1 cellular context compared by ENCODE assay signal in the genomic region with DNA sequence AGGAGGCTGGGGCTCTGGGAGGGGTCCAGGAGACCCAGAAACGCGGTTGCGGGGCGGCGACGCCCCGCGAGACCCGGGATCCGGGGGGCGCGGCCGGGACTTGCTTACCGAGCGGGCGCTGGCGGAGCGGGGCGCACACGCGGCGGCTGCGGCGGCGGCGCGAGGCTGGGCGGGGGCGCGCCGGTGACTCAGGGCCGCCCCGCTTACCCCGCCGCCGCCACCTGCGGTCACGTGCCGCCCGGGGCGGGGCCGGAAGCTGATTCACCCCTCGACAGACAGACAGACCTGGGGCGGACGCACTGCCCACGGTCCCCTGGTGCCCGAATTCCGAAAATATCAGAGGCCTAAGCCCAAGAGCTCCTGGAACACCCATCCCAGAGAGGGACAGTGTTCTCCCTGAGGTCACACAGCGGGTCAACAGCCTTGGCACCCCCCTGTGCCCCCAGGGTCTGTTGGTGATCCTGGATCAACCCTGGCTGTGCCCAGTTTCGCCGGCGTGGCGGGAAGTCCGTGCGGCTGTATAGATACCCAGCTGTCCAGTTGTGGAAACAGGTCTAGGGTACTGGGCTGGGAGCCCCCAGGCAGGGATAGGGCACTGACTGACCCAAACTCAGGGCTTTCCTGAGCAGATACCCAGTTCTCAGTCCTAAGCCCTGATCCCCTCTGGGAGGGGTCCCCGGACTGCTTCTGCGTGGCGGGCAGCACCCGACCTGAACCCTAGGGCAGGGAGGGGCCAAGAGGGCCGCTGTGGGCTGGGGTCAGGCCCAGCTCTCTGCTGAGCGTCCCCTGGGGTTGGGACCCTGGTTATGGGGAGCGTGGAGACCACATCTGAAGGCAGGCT.
TF ChIP-seq lines count a peak whose summit lies in the region.

A gene with protein sequence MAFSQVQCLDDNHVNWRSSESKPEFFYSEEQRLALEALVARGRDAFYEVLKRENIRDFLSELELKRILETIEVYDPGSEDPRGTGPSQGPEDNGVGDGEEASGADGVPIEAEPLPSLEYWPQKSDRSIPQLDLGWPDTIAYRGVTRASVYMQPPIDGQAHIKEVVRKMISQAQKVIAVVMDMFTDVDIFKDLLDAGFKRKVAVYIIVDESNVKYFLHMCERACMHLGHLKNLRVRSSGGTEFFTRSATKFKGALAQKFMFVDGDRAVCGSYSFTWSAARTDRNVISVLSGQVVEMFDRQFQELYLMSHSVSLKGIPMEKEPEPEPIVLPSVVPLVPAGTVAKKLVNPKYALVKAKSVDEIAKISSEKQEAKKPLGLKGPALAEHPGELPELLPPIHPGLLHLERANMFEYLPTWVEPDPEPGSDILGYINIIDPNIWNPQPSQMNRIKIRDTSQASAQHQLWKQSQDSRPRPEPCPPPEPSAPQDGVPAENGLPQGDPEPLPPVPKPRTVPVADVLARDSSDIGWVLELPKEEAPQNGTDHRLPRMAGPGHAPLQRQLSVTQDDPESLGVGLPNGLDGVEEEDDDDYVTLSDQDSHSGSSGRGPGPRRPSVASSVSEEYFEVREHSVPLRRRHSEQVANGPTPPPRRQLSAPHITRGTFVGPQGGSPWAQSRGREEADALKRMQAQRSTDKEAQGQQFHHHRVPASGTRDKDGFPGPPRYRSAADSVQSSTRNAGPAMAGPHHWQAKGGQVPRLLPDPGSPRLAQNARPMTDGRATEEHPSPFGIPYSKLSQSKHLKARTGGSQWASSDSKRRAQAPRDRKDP (minus strand): TSS at position 164 of the 841 bp plus-strand sequence. CDS start 723 bp downstream, outside the sequence.

TF ChIP-seq in HepG2, 621 proteins besides CTCF, POLR2A, EP300 and RAD21 (continued from another document and continues in another):
- TF ChIP-seq MED8 (CRISPR knock-in tag; IDR thresholded peaks at IDR 0.05; ENCODE audit: insufficient replicate concordance) (peak; percentile 68), ZNF550 (CRISPR knock-in tag; IDR thresholded peaks at IDR 0.05; ENCODE audit: borderline replicate concordance) (no peak), RFX5 (IDR thresholded peaks at IDR 0.05; ENCODE audit: low read depth, low read length) (no peak), ATF1 (CRISPR knock-in tag; IDR thresholded peaks at IDR 0.05) (no peak), TOPORS (CRISPR knock-in tag; IDR thresholded peaks at IDR 0.05) (no peak), PHF8 (CRISPR knock-in tag; IDR thresholded peaks at IDR 0.05) (peak; percentile 66), MAFK (conservative IDR thresholded peaks at IDR 0.05 in 1 of 2, IDR thresholded peaks at IDR 0.05 in 1 of 2; ENCODE audit: low read length in 2 of 2) (no peak), KLF6 (CRISPR knock-in tag; IDR thresholded peaks at IDR 0.05) (peak; percentile 65; the same call in 1 of the 2 replicates), PCBP1 (IDR thresholded peaks at IDR 0.05; ENCODE audit: borderline replicate concordance, low read depth, low read length) (no peak; the same call in 1 of the 2 replicates), POLR2AphosphoS5 (IDR thresholded peaks at IDR 0.05; ENCODE audit: low read depth, low read length) (peak; percentile 70), ARNT (IDR thresholded peaks at IDR 0.05) (no peak), ZNF232 (CRISPR knock-in tag; IDR thresholded peaks at IDR 0.05; ENCODE audit: borderline replicate concordance) (no peak), ZNF24 (IDR thresholded peaks at IDR 0.05) (no peak), ZSCAN29 (CRISPR knock-in tag; conservative IDR thresholded peaks at IDR 0.05) (no peak; the same call in 1 of the 2 replicates), TMF1 (CRISPR knock-in tag; IDR thresholded peaks at IDR 0.05; ENCODE audit: low read depth) (no peak), ZNF274 (CRISPR knock-in tag; IDR thresholded peaks at IDR 0.05) (no peak), JUND (CRISPR knock-in tag; IDR thresholded peaks at IDR 0.05) (peak; percentile 78), SAP130 (CRISPR knock-in tag; IDR thresholded peaks at IDR 0.05; ENCODE audit: low read depth) (peak; percentile 54), POGZ (CRISPR knock-in tag; IDR thresholded peaks at IDR 0.05) (peak; percentile 48), SMC3 (IDR thresholded peaks at IDR 0.05; ENCODE audit: low read length) (no peak), ZNF563 (CRISPR knock-in tag; IDR thresholded peaks at IDR 0.05) (peak; percentile 75)
- TF ChIP-seq, protein P1, sequence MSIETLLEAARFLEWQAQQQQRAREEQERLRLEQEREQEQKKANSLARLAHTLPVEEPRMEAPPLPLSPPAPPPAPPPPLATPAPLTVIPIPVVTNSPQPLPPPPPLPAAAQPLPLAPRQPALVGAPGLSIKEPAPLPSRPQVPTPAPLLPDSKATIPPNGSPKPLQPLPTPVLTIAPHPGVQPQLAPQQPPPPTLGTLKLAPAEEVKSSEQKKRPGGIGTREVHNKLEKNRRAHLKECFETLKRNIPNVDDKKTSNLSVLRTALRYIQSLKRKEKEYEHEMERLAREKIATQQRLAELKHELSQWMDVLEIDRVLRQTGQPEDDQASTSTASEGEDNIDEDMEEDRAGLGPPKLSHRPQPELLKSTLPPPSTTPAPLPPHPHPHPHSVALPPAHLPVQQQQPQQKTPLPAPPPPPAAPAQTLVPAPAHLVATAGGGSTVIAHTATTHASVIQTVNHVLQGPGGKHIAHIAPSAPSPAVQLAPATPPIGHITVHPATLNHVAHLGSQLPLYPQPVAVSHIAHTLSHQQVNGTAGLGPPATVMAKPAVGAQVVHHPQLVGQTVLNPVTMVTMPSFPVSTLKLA (IDR thresholded peaks at IDR 0.05): no peak
- TF ChIP-seq, protein P2, sequence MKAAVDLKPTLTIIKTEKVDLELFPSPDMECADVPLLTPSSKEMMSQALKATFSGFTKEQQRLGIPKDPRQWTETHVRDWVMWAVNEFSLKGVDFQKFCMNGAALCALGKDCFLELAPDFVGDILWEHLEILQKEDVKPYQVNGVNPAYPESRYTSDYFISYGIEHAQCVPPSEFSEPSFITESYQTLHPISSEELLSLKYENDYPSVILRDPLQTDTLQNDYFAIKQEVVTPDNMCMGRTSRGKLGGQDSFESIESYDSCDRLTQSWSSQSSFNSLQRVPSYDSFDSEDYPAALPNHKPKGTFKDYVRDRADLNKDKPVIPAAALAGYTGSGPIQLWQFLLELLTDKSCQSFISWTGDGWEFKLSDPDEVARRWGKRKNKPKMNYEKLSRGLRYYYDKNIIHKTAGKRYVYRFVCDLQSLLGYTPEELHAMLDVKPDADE (CRISPR knock-in tag; IDR thresholded peaks at IDR 0.05): 0 out of 2 replicates have a peak, but pooled peaks have one; percentile 40
- TF ChIP-seq, protein P3, sequence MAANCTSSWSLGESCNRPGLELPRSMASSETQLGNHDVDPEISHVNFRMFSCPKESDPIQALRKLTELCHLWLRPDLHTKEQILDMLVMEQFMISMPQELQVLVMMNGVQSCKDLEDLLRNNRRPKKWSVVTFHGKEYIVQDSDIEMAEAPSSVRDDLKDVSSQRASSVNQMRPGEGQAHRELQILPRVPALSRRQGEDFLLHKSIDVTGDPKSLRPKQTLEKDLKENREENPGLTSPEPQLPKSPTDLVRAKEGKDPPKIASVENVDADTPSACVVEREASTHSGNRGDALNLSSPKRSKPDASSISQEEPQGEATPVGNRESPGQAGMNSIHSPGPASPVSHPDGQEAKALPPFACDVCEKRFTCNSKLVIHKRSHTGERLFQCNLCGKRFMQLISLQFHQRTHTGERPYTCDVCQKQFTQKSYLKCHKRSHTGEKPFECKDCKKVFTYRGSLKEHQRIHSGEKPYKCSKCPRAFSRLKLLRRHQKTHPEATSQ (CRISPR knock-in tag; IDR thresholded peaks at IDR 0.05; ENCODE audit: borderline replicate concordance): no peak
- TF ChIP-seq, protein P4, sequence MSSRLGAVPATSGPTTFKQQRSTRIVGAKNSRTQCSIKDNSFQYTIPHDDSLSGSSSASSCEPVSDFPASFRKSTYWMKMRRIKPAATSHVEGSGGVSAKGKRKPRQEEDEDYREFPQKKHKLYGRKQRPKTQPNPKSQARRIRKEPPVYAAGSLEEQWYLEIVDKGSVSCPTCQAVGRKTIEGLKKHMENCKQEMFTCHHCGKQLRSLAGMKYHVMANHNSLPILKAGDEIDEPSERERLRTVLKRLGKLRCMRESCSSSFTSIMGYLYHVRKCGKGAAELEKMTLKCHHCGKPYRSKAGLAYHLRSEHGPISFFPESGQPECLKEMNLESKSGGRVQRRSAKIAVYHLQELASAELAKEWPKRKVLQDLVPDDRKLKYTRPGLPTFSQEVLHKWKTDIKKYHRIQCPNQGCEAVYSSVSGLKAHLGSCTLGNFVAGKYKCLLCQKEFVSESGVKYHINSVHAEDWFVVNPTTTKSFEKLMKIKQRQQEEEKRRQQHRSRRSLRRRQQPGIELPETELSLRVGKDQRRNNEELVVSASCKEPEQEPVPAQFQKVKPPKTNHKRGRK (CRISPR knock-in tag; IDR thresholded peaks at IDR 0.05): no peak
- TF ChIP-seq, protein P5, sequence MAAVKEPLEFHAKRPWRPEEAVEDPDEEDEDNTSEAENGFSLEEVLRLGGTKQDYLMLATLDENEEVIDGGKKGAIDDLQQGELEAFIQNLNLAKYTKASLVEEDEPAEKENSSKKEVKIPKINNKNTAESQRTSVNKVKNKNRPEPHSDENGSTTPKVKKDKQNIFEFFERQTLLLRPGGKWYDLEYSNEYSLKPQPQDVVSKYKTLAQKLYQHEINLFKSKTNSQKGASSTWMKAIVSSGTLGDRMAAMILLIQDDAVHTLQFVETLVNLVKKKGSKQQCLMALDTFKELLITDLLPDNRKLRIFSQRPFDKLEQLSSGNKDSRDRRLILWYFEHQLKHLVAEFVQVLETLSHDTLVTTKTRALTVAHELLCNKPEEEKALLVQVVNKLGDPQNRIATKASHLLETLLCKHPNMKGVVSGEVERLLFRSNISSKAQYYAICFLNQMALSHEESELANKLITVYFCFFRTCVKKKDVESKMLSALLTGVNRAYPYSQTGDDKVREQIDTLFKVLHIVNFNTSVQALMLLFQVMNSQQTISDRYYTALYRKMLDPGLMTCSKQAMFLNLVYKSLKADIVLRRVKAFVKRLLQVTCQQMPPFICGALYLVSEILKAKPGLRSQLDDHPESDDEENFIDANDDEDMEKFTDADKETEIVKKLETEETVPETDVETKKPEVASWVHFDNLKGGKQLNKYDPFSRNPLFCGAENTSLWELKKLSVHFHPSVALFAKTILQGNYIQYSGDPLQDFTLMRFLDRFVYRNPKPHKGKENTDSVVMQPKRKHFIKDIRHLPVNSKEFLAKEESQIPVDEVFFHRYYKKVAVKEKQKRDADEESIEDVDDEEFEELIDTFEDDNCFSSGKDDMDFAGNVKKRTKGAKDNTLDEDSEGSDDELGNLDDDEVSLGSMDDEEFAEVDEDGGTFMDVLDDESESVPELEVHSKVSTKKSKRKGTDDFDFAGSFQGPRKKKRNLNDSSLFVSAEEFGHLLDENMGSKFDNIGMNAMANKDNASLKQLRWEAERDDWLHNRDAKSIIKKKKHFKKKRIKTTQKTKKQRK (IDR thresholded peaks at IDR 0.05; ENCODE audit: low read length): no peak
- TF ChIP-seq, protein P6, sequence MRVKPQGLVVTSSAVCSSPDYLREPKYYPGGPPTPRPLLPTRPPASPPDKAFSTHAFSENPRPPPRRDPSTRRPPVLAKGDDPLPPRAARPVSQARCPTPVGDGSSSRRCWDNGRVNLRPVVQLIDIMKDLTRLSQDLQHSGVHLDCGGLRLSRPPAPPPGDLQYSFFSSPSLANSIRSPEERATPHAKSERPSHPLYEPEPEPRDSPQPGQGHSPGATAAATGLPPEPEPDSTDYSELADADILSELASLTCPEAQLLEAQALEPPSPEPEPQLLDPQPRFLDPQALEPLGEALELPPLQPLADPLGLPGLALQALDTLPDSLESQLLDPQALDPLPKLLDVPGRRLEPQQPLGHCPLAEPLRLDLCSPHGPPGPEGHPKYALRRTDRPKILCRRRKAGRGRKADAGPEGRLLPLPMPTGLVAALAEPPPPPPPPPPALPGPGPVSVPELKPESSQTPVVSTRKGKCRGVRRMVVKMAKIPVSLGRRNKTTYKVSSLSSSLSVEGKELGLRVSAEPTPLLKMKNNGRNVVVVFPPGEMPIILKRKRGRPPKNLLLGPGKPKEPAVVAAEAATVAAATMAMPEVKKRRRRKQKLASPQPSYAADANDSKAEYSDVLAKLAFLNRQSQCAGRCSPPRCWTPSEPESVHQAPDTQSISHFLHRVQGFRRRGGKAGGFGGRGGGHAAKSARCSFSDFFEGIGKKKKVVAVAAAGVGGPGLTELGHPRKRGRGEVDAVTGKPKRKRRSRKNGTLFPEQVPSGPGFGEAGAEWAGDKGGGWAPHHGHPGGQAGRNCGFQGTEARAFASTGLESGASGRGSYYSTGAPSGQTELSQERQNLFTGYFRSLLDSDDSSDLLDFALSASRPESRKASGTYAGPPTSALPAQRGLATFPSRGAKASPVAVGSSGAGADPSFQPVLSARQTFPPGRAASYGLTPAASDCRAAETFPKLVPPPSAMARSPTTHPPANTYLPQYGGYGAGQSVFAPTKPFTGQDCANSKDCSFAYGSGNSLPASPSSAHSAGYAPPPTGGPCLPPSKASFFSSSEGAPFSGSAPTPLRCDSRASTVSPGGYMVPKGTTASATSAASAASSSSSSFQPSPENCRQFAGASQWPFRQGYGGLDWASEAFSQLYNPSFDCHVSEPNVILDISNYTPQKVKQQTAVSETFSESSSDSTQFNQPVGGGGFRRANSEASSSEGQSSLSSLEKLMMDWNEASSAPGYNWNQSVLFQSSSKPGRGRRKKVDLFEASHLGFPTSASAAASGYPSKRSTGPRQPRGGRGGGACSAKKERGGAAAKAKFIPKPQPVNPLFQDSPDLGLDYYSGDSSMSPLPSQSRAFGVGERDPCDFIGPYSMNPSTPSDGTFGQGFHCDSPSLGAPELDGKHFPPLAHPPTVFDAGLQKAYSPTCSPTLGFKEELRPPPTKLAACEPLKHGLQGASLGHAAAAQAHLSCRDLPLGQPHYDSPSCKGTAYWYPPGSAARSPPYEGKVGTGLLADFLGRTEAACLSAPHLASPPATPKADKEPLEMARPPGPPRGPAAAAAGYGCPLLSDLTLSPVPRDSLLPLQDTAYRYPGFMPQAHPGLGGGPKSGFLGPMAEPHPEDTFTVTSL (CRISPR knock-in tag; IDR thresholded peaks at IDR 0.05; ENCODE audit: borderline replicate concordance): no peak
- TF ChIP-seq, protein P7, sequence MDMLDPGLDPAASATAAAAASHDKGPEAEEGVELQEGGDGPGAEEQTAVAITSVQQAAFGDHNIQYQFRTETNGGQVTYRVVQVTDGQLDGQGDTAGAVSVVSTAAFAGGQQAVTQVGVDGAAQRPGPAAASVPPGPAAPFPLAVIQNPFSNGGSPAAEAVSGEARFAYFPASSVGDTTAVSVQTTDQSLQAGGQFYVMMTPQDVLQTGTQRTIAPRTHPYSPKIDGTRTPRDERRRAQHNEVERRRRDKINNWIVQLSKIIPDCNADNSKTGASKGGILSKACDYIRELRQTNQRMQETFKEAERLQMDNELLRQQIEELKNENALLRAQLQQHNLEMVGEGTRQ (IDR thresholded peaks at IDR 0.05; ENCODE audit: low read depth, low read length): peak; percentile 82
- TF ChIP-seq, protein P7 (CRISPR knock-in tag; IDR thresholded peaks at IDR 0.05; ENCODE audit: borderline replicate concordance): peak; percentile 82; the same call in 1 of the 2 replicates
